13 cellular contexts compared by ENCODE assay signal in the genomic region with DNA sequence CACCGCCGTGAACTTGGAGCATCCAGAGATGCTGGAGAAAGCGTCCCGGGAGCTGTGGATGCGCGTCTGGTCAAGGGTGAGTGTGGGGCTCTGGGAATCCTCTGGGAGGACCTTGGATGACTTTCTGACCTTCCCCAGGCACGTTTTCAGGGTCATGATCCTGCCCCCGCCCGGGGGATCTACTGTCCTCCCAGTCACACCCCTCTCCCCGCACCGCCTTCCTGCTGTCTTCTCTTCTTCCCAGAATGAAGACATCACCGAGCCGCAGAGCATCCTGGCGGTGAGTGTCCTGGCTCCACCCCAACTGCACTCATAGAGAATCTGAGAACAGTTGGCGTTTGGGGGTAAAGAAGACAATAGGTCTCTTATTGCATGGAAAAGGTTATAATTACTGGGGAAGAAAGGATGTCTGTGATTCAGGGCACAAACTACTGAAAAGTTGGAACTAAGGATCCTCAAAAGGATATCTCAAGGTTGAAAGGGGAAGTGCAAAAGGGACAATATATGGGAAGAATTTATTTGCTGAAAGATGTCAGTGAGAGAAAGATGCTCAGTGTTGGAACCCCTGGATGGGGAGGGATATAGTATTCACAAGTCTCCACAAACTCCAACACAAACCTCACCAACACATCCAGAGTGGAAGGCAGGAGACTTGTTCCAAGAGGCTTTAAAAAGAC. TPM values are rescaled to one million over a fixed set of nuclear protein-coding genes. Genes with fewer than 3 reads are reported as not detected.
DNase-seq lines count a peak whose midpoint lies in the region; ATAC-seq and TF ChIP-seq lines count a peak whose summit lies in the region.
"Had no signal": no experiment of that assay in that cellular context is flagged by ENCODE, and none has a peak within 500 bp of the region (broad histone marks: within the 10 kb centered on the region; RNA-seq: fewer than 3 reads in every experiment).

No MANE protein-coding gene starts in this region.

- peak overlapping the region; percentile 97 for H3K27ac Mint-ChIP-seq in CD8-positive, alpha-beta T cell
- no peak overlapping the region for H3K27ac Mint-ChIP-seq in neural crest cell (ENCODE audit: unreplicated experiment)
- H3K27ac Mint-ChIP-seq: endodermal cell had no signal

- H3K36me3 ChIP-seq in CD8-positive, alpha-beta T cell (ENCODE audit: insufficient read depth, low read length), result peaks cover 16% of the 10 kb centered on the region
- peaks cover 7% of the 10 kb centered on the region; the same call in 1 of the 2 replicates for H3K36me3 ChIP-seq in Loucy (ENCODE audit: insufficient read depth, low read length)

- intact Hi-C loops in CD8-positive, alpha-beta T cell (cut with DNase I, micrococcal nuclease), result no loop called here
- intact Hi-C loops in left colon (cut with DNase I, micrococcal nuclease), result no loop called here

- CTCF ChIA-PET in CD8-positive, alpha-beta T cell (lab: Charles Lee), result interaction anchor here (1.0 to 4.9 kb wide), 8 partner anchors 15 to 151 kb away, joined by 3 to 43 read pairs (median 4); no protein-coding TSS in a partner anchor

- H3K9me2 ChIP-seq in Loucy (replicated peaks; ENCODE audit: low read depth, low read length), result no peaks in the 10 kb centered on the region

- peaks cover 32% of the 10 kb centered on the region for H3K4me1 ChIP-seq in CD8-positive, alpha-beta T cell (ENCODE audit: insufficient read depth, low read length)
- H3K4me1 ChIP-seq in Loucy (ENCODE audit: insufficient read depth, low read length, poor library complexity, severe bottlenecking), result peaks cover 22% of the 10 kb centered on the region

- no peak for TF ChIP-seq CTCF in CD8-positive, alpha-beta T cell (IDR thresholded peaks at IDR 0.05)
- TF ChIP-seq CTCF in Loucy (conservative IDR thresholded peaks at IDR 0.05; ENCODE audit: low read length) (no peak), neural crest cell (conservative IDR thresholded peaks at IDR 0.05) (no peak)

- ATAC-seq in CD8-positive, alpha-beta T cell, result no peak
- ATAC-seq in left colon, result no peak
- ATAC-seq in GM18867 (IDR thresholded peaks at IDR 0.05; ENCODE audit: unreplicated experiment), result no peak

- DNase-seq in CD8-positive, alpha-beta T cell, result no peak
- peak; percentile 28 for DNase-seq in cerebellar cortex (ENCODE audit: low spot score)
- no peak for DNase-seq in neural crest cell (ENCODE audit: low read depth, low spot score)
- no peak for DNase-seq in left colon
- DNase-seq in SHP77 (lab: John Stamatoyannopoulos, UW), result no peak
- DNase-seq in occipital lobe (lab: John Stamatoyannopoulos, UW), result no peak
- DNase-seq: activated gamma-delta T cell, DMS53, endodermal cell, NCI-H2107, thyroid gland had no signal

- no peaks in the 10 kb centered on the region for H4K20me1 ChIP-seq in Loucy (ENCODE audit: insufficient read depth, low read length, poor library complexity, severe bottlenecking)

- peaks cover 54% of the 10 kb centered on the region for H3K36me3 Mint-ChIP-seq in CD8-positive, alpha-beta T cell
- H3K36me3 Mint-ChIP-seq in neural crest cell (ENCODE audit: low read depth), result peaks cover 11% of the 10 kb centered on the region

- POLR2A ChIA-PET in CD8-positive, alpha-beta T cell (lab: Charles Lee), result interaction anchor here (0.9 kb wide), 1 partner anchor 14 kb away, joined by 4 read pairs; no protein-coding TSS in a partner anchor

- H3K9me3 ChIP-seq in CD8-positive, alpha-beta T cell (ENCODE audit: low read length), result no peaks in the 10 kb centered on the region
- no peaks in the 10 kb centered on the region for H3K9me3 ChIP-seq in Loucy (ENCODE audit: insufficient read depth, low read depth, low read length)
- H3K9me3 ChIP-seq: thyroid gland had no signal

- H3K27me3 ChIP-seq in CD8-positive, alpha-beta T cell (ENCODE audit: insufficient read depth, low read length), result no peaks in the 10 kb centered on the region
- H3K27me3 ChIP-seq in Loucy (ENCODE audit: insufficient read depth, low read length, poor library complexity, severe bottlenecking), result no peaks in the 10 kb centered on the region
- H3K27me3 ChIP-seq: thyroid gland had no signal

- H3K27me3 Mint-ChIP-seq in CD8-positive, alpha-beta T cell (ENCODE audit: low read depth), result no peaks in the 10 kb centered on the region
- H3K27me3 Mint-ChIP-seq in neural crest cell (ENCODE audit: low read depth), result no peaks in the 10 kb centered on the region

- H3K9me3 Mint-ChIP-seq in CD8-positive, alpha-beta T cell, result no peaks in the 10 kb centered on the region
- H3K9me3 Mint-ChIP-seq in neural crest cell, result no peaks in the 10 kb centered on the region

- H3F3A ChIP-seq in Loucy (ENCODE audit: low read depth), result no peaks in the 10 kb centered on the region

- no peak overlapping the region for H3K4me3 ChIP-seq in CD8-positive, alpha-beta T cell (ENCODE audit: low read depth, low read length)
- peak overlapping the region; percentile 89 for H3K4me3 ChIP-seq in Loucy (ENCODE audit: low read length, poor library complexity, severe bottlenecking)
- H3K4me3 ChIP-seq: thyroid gland had no signal

- H3K9ac ChIP-seq in Loucy (ENCODE audit: low read depth, low read length, poor library complexity, severe bottlenecking), result peak overlapping the region; percentile 82

- peaks cover 15% of the 10 kb centered on the region; the same call in 1 of the 2 replicates for H3K79me2 ChIP-seq in Loucy (ENCODE audit: insufficient read depth, low read length)

- peak overlapping the region; percentile 94 for H3K4me2 ChIP-seq in Loucy (ENCODE audit: low read depth, low read length, poor library complexity, severe bottlenecking)

- H3K4me3 Mint-ChIP-seq in CD8-positive, alpha-beta T cell, result peak overlapping the region; percentile 96
- peak overlapping the region; percentile 41 for H3K4me3 Mint-ChIP-seq in neural crest cell

- H3K4me1 Mint-ChIP-seq in CD8-positive, alpha-beta T cell (ENCODE audit: low read depth), result peaks cover 52% of the 10 kb centered on the region
- peaks cover 24% of the 10 kb centered on the region for H3K4me1 Mint-ChIP-seq in neural crest cell

- H2AFZ ChIP-seq in Loucy (ENCODE audit: low read length), result no peak overlapping the region

- H3K27ac ChIP-seq in CD8-positive, alpha-beta T cell (ENCODE audit: low read depth, low read length), result no peak overlapping the region

RNA-seq across cellular contexts. Expression of gene GSTK1, which starts 1.9 kb away (rescaled TPM):
- total RNA-seq in CD8-positive, alpha-beta T cell, result 100 to 1,000 TPM; 200 to 208 TPM
- total RNA-seq in neural crest cell (51.0 and 54.1 TPM in 2 replicates), left colon (100 to 1,000 TPM; 290 to 349 TPM), occipital lobe (36.0 TPM)

RNA-seq across cellular contexts. Expression of gene TMEM139, which starts 19.6 kb away (rescaled TPM):
- total RNA-seq in CD8-positive, alpha-beta T cell, result under 1 TPM in 1 of 2 experiments, not detected in 1; 0.24 TPM
- total RNA-seq in neural crest cell, result 0.61 and 0.91 TPM in 2 replicates
- 10 to 100 TPM; 21.8 to 54.1 TPM for total RNA-seq in left colon
- total RNA-seq in occipital lobe, result 0.31 TPM

RNA-seq across cellular contexts. Expression of gene CASP2, which starts 23.0 kb away (rescaled TPM):
- 10 to 100 TPM; 16.0 to 19.1 TPM for total RNA-seq in CD8-positive, alpha-beta T cell
- 72.8 and 76.2 TPM in 2 replicates for total RNA-seq in neural crest cell
- total RNA-seq in left colon, result 10 to 100 TPM; 29.9 to 39.4 TPM
- total RNA-seq in occipital lobe, result 20.7 TPM

RNA-seq across cellular contexts. Expression of gene TAS2R40, which starts 43.3 kb away (rescaled TPM):
- not detected for total RNA-seq in CD8-positive, alpha-beta T cell
- total RNA-seq in neural crest cell (not detected in 2 replicates), left colon (not detected), occipital lobe (not detected)
- total RNA-seq: endodermal cell, thyroid gland had no signal

RNA-seq across cellular contexts. Expression of gene CLCN1, which starts 50.8 kb away (rescaled TPM):
- not detected for total RNA-seq in CD8-positive, alpha-beta T cell
- total RNA-seq in neural crest cell, result 0.09 TPM in 1 of 2 replicates, not detected in the other
- total RNA-seq in left colon, result not detected
- total RNA-seq in occipital lobe, result under 0.01 TPM
- total RNA-seq: thyroid gland had no signal

Comparison
In these comparisons a context has a peak if more than half of its experiments do, and no peak if none do; other contexts are left out.
1. RNA of gene TMEM139, which starts 19.6 kb away (total RNA-seq): 21.8 to 54.1 TPM in left colon; 0.61 to 0.91 TPM in neural crest cell, 0.31 TPM in occipital lobe (single experiment) and 0.24 TPM in CD8-positive, alpha-beta T cell; every median in the first group is over 10 times any median in the second.